ENCODE assay signal across 8 cellular contexts in genomic region chr10:98134117-98134430, GRCh38. TPM values are rescaled to one million over a fixed set of nuclear protein-coding genes. Genes with fewer than 3 reads are reported as not detected.
A peak's percentile ranks its signal among the peaks of the same experiment; 100 is the strongest.
DNase-seq lines count a peak whose midpoint lies in the region; ATAC-seq, FAIRE-seq and TF ChIP-seq lines count a peak whose summit lies in the region.

No MANE protein-coding gene starts in this region.

- no peak for TF ChIP-seq POLR2A in esophagus muscularis mucosa (IDR thresholded peaks at IDR 0.05; ENCODE audit: low read depth)

- WGBS in esophagus muscularis mucosa: 67% methylated on average over 5 of the region's 5 CpGs
- WGBS in small intestine, 3 donors: 67 to 75% (median 70%) methylated on average over 5 of the region's 5 CpGs

- H3K27ac ChIP-seq in esophagus muscularis mucosa (replicated peaks in 1 of 4): peak overlapping the region; percentile 87 to 93 (median 88)
- H3K27ac ChIP-seq in rectal smooth muscle tissue (ENCODE audit: low read depth, low read length): peak overlapping the region; percentile 89
- H3K27ac ChIP-seq in small intestine (ENCODE audit: low read depth in 1 of 2, low read length in 1 of 2): peak overlapping the region in 1 of 2 donors; percentile 94

- peaks cover 4 to 34% (median 22%) of the 10 kb centered on the region in 4 donors for H3K4me1 ChIP-seq in esophagus muscularis mucosa
- H3K4me1 ChIP-seq in rectal smooth muscle tissue (ENCODE audit: control insufficient read depth, insufficient read depth, low read length): no peaks in the 10 kb centered on the region
- peaks cover 0 to 2% of the 10 kb centered on the region in 2 donors for H3K4me1 ChIP-seq in small intestine (ENCODE audit: control insufficient read depth in 2 of 2, insufficient read depth in 1 of 2, low read depth in 1 of 2, low read length in 1 of 2)

- peak; percentile 1 for ATAC-seq in GM18909 (IDR thresholded peaks at IDR 0.05; ENCODE audit: poor library complexity, unreplicated experiment)

- DNase-seq in RKO (ENCODE audit: low spot score) (peak; percentile 80), esophagus muscularis mucosa (ENCODE audit: extremely low spot score) (no peak), small intestine (no peak), germinal center (ENCODE audit: low spot score) (no peak), KBM-7 (no peak), NCI-H1930 (lab: John Stamatoyannopoulos, UW) (no peak)

- no peak overlapping the region for H3K9ac ChIP-seq in rectal smooth muscle tissue (ENCODE audit: low read length)

- intact Hi-C loops in esophagus muscularis mucosa (cut with DNase I): no loop called here

- no peak for TF ChIP-seq CTCF in esophagus muscularis mucosa (IDR thresholded peaks at IDR 0.05)

- in situ Hi-C loops in KBM-7 (cut with MboI; ENCODE audit: low pct_unique_long_range_greater_than_20kb, low sequenced_read_pairs): no loop called here

- no peaks in the 10 kb centered on the region for H3K9me3 ChIP-seq in esophagus muscularis mucosa
- no peaks in the 10 kb centered on the region for H3K9me3 ChIP-seq in small intestine (ENCODE audit: control insufficient read depth, low read depth)

- FAIRE-seq in small intestine (lab: Jason Lieb, UNC): no peak

- no peak for TF ChIP-seq EP300 in esophagus muscularis mucosa (IDR thresholded peaks at IDR 0.05)

- no peaks in the 10 kb centered on the region for H3K27me3 ChIP-seq in esophagus muscularis mucosa
- H3K27me3 ChIP-seq in rectal smooth muscle tissue (ENCODE audit: control insufficient read depth, insufficient read depth, low read length): no peaks in the 10 kb centered on the region
- no peaks in the 10 kb centered on the region for H3K27me3 ChIP-seq in small intestine (ENCODE audit: control insufficient read depth in 2 of 2, insufficient read depth in 2 of 2, low read length in 2 of 2)

- H3K36me3 ChIP-seq in esophagus muscularis mucosa (no peaks in the 10 kb centered on the region), rectal smooth muscle tissue (ENCODE audit: control insufficient read depth, insufficient read depth, low read length) (no peaks in the 10 kb centered on the region), small intestine (ENCODE audit: control insufficient read depth in 2 of 2, insufficient read depth in 2 of 2, low read length in 2 of 2) (no peaks in the 10 kb centered on the region)

- H3K4me3 ChIP-seq in esophagus muscularis mucosa (peak overlapping the region; percentile 70 to 95 (median 94)), rectal smooth muscle tissue (ENCODE audit: low read length) (peak overlapping the region; percentile 93), small intestine (ENCODE audit: low read depth in 1 of 2, low read length in 2 of 2) (peak overlapping the region in 1 of 2 donors; percentile 97)

RNA-seq across cellular contexts. Expression of gene R3HCC1L, which starts 0.4 kb away (rescaled TPM):
- total RNA-seq in esophagus muscularis mucosa: 10 to 100 TPM in 1 of 4 donors, 1 to 10 TPM in 3; 9.0 to 11.6 (median 9.9) TPM
- polyA plus RNA-seq in small intestine: 10 to 100 TPM in 2 of 3 donors, 1 to 10 TPM in 1; 9.2 to 12.5 (median 12.4) TPM
